ENCODE assay signal across 8 cellular contexts in the genomic region with DNA sequence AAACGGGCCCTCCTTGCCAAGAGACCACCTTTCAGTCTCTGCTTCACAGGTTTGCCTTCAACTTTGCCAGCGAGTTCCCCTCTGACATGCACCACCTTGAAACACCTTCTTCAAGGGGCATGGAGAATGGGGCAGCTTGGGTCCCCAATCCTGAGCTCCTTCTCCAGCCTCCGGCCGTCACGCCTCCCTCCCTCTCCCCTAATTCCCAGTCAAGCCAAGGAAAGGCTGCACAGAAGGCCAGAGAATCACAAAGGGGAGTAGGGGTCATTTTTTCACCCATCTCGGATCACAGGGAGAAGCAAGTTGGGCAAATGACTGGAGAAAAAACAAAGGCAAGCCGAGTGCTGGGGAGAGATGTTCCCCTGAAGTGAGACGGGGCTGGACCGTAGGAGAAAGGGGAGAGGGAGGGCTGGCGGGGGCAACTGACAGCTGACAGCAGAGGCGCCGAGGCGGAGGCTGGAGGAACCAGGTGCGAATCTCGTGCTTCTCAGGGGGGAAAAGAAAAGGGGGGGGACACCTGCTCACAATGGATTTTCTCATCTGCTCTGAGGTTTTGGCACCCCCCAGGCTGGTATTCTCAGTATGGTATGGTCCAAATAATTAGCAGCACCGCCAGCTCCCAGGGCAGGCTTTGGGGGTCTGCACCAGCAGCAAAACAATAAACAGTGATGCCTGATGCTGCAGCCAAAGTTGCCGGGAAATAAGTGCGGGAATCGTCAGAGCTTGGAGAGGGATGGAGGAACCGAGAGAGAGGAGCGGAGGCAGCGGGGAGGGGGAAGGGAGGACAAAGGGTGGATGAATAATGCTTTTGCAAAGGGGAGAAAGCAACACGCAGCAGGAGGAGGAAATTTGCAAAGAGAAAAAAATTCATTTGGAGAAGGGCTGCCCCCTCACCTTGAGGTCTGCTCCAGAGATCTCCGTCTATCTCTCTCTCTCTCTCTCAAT. TPM values are rescaled to one million over a fixed set of nuclear protein-coding genes. Genes with fewer than 3 reads are reported as not detected.
A peak's percentile ranks its signal among the peaks of the same experiment; 100 is the strongest.
DNase-seq lines count a peak whose midpoint lies in the region; TF ChIP-seq lines count a peak whose summit lies in the region.

No MANE protein-coding gene starts in this region.

- no peak for TF ChIP-seq CTCF in Calu3 (IDR thresholded peaks at IDR 0.05; ENCODE audit: unreplicated experiment)
- TF ChIP-seq CTCF in neural cell (IDR thresholded peaks at IDR 0.05; ENCODE audit: poor library complexity, severe bottlenecking) = no peak

- H3F3A ChIP-seq in neural cell (ENCODE audit: insufficient read depth, low read length, poor library complexity, severe bottlenecking) = no peaks in the 10 kb centered on the region

- peak overlapping the region; percentile 42 for H3K4me3 Mint-ChIP-seq in Calu3 (ENCODE audit: low read depth, unreplicated experiment)

- no peaks in the 10 kb centered on the region for H3K36me3 ChIP-seq in duodenal mucosa (ENCODE audit: control insufficient read depth in 1 of 2, insufficient read depth in 2 of 2, low read length in 2 of 2)
- H3K36me3 ChIP-seq in neural cell (ENCODE audit: insufficient read depth, low read length) = no peaks in the 10 kb centered on the region

- H3K9ac ChIP-seq in duodenal mucosa (ENCODE audit: low read depth in 1 of 2, low read length in 2 of 2) (peak overlapping the region; percentile 18 to 30), neural cell (ENCODE audit: low read length) (peak overlapping the region; percentile 97)

- H3K4me3 ChIP-seq in duodenal mucosa (ENCODE audit: low read depth in 1 of 2, low read length in 2 of 2) (peak overlapping the region; percentile 52 to 65), neural cell (ENCODE audit: low read length) (peak overlapping the region; percentile 76)

- CTCF ChIA-PET in Calu3 (lab: Charles Lee) = no interaction called here

- H3K36me3 Mint-ChIP-seq in Calu3 (ENCODE audit: insufficient read depth, unreplicated experiment) = no peaks in the 10 kb centered on the region

- H3K9me2 ChIP-seq in neural cell (ENCODE audit: insufficient read depth, low read length) = no peaks in the 10 kb centered on the region

- no TSS peak for BruUV-seq in Calu3 (replicated peaks; lab: Mats Ljungman, UMichigan)

- TF ChIP-seq RAD21 in neural cell (conservative IDR thresholded peaks at IDR 0.05) = no peak

- H3K4me1 ChIP-seq in duodenal mucosa (ENCODE audit: control insufficient read depth in 1 of 2, insufficient read depth in 2 of 2, low read length in 2 of 2) = peaks cover 8 to 43% of the 10 kb centered on the region in 2 donors

- no peaks in the 10 kb centered on the region for H3K9me3 Mint-ChIP-seq in Calu3 (ENCODE audit: low read depth, unreplicated experiment)

- H3K9me3 ChIP-seq in duodenal mucosa (ENCODE audit: control insufficient read depth in 1 of 2, low read length in 2 of 2) = no peaks in the 10 kb centered on the region
- H3K9me3 ChIP-seq in neural cell (ENCODE audit: low read length) = no peaks in the 10 kb centered on the region

- no peak for DNase-seq in Calu3
- peak; percentile 53 for DNase-seq in OCI-M1 (lab: John Stamatoyannopoulos, UW)
- DNase-seq in LoVo (ENCODE audit: low spot score) = no peak
- DNase-seq in SIG-M5 (lab: John Stamatoyannopoulos, UW) = no peak
- DNase-seq in NCI-H774 (lab: John Stamatoyannopoulos, UW) = no peak
- no peak for DNase-seq in effector CD8-positive, alpha-beta T cell (lab: John Stamatoyannopoulos, UW)

- peak overlapping the region; percentile 51 for H2AFZ ChIP-seq in neural cell (ENCODE audit: low read depth, low read length)

- intact Hi-C loops in Calu3 (cut with micrococcal nuclease; ENCODE audit: unreplicated experiment) = loop anchor here (10.0 kb wide), 1 partner anchor 866 kb away; no protein-coding TSS in a partner anchor

- H3K79me2 ChIP-seq in neural cell (replicated peaks; ENCODE audit: insufficient read depth, low read length) = peaks cover 9% of the 10 kb centered on the region

- H3K4me1 Mint-ChIP-seq in Calu3 (ENCODE audit: low read depth, unreplicated experiment) = peaks cover 28% of the 10 kb centered on the region

- H4K20me1 ChIP-seq in neural cell (ENCODE audit: insufficient read depth) = no peaks in the 10 kb centered on the region

- H3K27me3 ChIP-seq in duodenal mucosa (ENCODE audit: control insufficient read depth in 1 of 2, insufficient read depth in 2 of 2, low read length in 2 of 2) (peaks cover 48 to 57% of the 10 kb centered on the region in 2 donors), neural cell (ENCODE audit: insufficient read depth, low read depth, low read length) (no peaks in the 10 kb centered on the region)

- no peak overlapping the region for H3K27ac ChIP-seq in duodenal mucosa (ENCODE audit: low read depth, low read length)
- peak overlapping the region; percentile 94 for H3K27ac ChIP-seq in neural cell (ENCODE audit: low read length)

- TF ChIP-seq EP300 in neural cell (conservative IDR thresholded peaks at IDR 0.05; ENCODE audit: poor library complexity, severe bottlenecking) = no peak

- H3K27ac Mint-ChIP-seq in Calu3 (ENCODE audit: unreplicated experiment) = no peak overlapping the region

- peak overlapping the region; percentile 97 for H3K4me2 ChIP-seq in neural cell (ENCODE audit: low read length)

- peaks cover 67% of the 10 kb centered on the region for H3K27me3 Mint-ChIP-seq in Calu3 (ENCODE audit: unreplicated experiment)

TF ChIP-seq in neural cell, 6 proteins besides CTCF, POLR2A, EP300 and RAD21:
- TF ChIP-seq POLR2AphosphoS5 (IDR thresholded peaks at IDR 0.05) = peak; percentile 26
- TF ChIP-seq MXI1 (conservative IDR thresholded peaks at IDR 0.05; ENCODE audit: poor library complexity, severe bottlenecking) = peak; percentile 30
- TF ChIP-seq SMC3 (conservative IDR thresholded peaks at IDR 0.05; ENCODE audit: poor library complexity) = peak; percentile 9
- TF ChIP-seq TAF1 (IDR thresholded peaks at IDR 0.05; ENCODE audit: low read depth) = peak; percentile 3
- TF ChIP-seq EZH2 (IDR thresholded peaks at IDR 0.05; ENCODE audit: borderline replicate concordance, insufficient read depth, low read length, poor library complexity, severe bottlenecking) = no peak
- peak; percentile 74 for TF ChIP-seq REST (IDR thresholded peaks at IDR 0.05; ENCODE audit: borderline replicate concordance)

RNA-seq across cellular contexts. Expression of gene YPEL4, which starts 0.6 kb away (rescaled TPM):
- total RNA-seq in Calu3 (2022) = 0.28 TPM in 1 of 2 replicates, not detected in the other
- polyA plus RNA-seq in neural cell = 18.4 and 19.8 TPM in 2 replicates
- polyA minus RNA-seq in neural cell = 3.9 and 5.6 TPM in 2 replicates

RNA-seq across cellular contexts. Expression of gene CLP1, which starts 8.5 kb away (rescaled TPM):
- total RNA-seq in Calu3 (2022) = 15.2 and 18.6 TPM in 2 replicates
- 18.2 and 22.7 TPM in 2 replicates for polyA plus RNA-seq in neural cell
- polyA minus RNA-seq in neural cell = 23.5 and 25.8 TPM in 2 replicates

RNA-seq across cellular contexts. Expression of gene ZDHHC5, which starts 18.9 kb away (rescaled TPM):
- 85.9 and 95.3 TPM in 2 replicates for total RNA-seq in Calu3 (2022)
- polyA plus RNA-seq in neural cell = 15.8 and 17.4 TPM in 2 replicates
- 36.7 and 40.4 TPM in 2 replicates for polyA minus RNA-seq in neural cell

RNA-seq across cellular contexts. Expression of gene SERPING1, which starts 51.6 kb away (rescaled TPM):
- total RNA-seq in Calu3 (2022) = 61.8 and 112 TPM in 2 replicates
- 0.22 TPM in 1 of 2 replicates, not detected in the other for polyA plus RNA-seq in neural cell
- 0.49 TPM in 1 of 2 replicates, not detected in the other for polyA minus RNA-seq in neural cell
